In the genomic region with DNA sequence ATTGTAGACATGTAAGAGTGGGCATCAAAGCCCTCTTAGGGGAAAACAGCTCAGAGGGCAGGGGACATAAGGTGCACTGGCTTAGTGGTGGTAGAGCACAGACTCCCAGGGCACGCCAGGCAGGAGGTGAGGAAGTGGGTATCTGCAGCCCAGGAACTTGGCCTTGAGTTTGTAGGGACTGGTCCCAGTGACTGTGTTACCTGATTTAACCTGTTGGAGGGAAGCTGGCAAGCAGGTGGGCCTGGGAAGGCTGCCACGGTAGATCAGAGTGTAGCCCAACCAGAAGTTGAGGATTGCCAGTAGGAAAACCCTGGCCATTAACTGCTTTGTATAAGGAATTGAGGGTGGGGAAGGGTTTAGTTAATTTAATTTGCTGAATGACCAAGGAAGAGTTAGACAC, we compare ENCODE assay signal across 36 cellular contexts.
"Had no signal": no experiment of that assay in that cellular context is flagged by ENCODE, and none has a peak within 500 bp of the region (broad histone marks: within the 10 kb centered on the region; RNA-seq: fewer than 3 reads in every experiment).

No MANE protein-coding gene starts in this region.

- H3K27me3 ChIP-seq: adrenal gland had no signal

- H3K36me3 ChIP-seq: adrenal gland had no signal

- H3K4me3 ChIP-seq: adrenal gland, PC-9 had no signal

- DNase-seq: activated CD4-positive, alpha-beta T cell treated with anti-CD3 and anti-CD28 coated beads for 1 hour; activated CD4-positive, alpha-beta T cell treated with anti-CD3 and anti-CD28 coated beads for 48 hours; activated CD4-positive, alpha-beta T cell treated with anti-CD3 and anti-CD28 coated beads, Interleukin-2, amount 50 U/mL, for 4 hours; activated CD4-positive, CD25-positive, alpha-beta regulatory T cell; activated CD8-positive, alpha-beta memory T cell treated with anti-CD3 and anti-CD28 coated beads, Interleukin-2, amount 50 U/mL, for 4 hours; activated CD8-positive, alpha-beta T cell treated with anti-CD3 and anti-CD28 coated beads, Interleukin-2, amount 10 ng/mL, durations not matched to agents 7 days and 5 days; activated gamma-delta T cell treated with Interleukin-2 at 50 U/mL for 16 hours; activated naive CD4-positive, alpha-beta T cell treated with anti-CD3 and anti-CD28 coated beads for 36 hours; activated T-cell treated with anti-CD3 and anti-CD28 coated beads for 4 hours; activated T-cell treated with anti-CD3 and anti-CD28 coated beads, Interleukin-2, amount 50 U/mL, for 4 hours; adrenal gland; MM.1S; NCI-H1092 treated with DMSO at 0.1 percent for 48 hours; NCI-H1417; NCI-H146; NCI-H187; NCI-H2029 treated with DMSO at 0.1 percent for 48 hours; NCI-H2107; NCI-H2171; NCI-H510A; NCI-H526; NCI-H748 treated with DMSO at 0.1 percent for 48 hours; NK-92 treated with Interleukin-12 subunit alpha and Interleukin-12 subunit beta, amount 100 ng/mL, for 24 hours; PC-9; SIG-M5; T-cell; T-helper 2 cell; T-helper 9 cell had no signal

- ATAC-seq: activated CD8-positive, alpha-beta T cell treated with anti-CD3 and anti-CD28 coated beads, Interleukin-2, amount 10 ng/mL, durations not matched to agents 7 days and 5 days; activated naive CD4-positive, alpha-beta T cell treated with anti-CD3 and anti-CD28 coated beads, Interleukin-2, amount 50 U/mL, for 72 hours; activated T-cell treated with anti-CD3 and anti-CD28 coated beads, Interleukin-2, amount 50 U/mL, for 4 hours; Right ventricle myocardium inferior; SK-N-SH treated with all-trans-retinoic acid at 6 μM for 48 hours; T-cell had no signal

- H3K4me1 ChIP-seq: adrenal gland had no signal

- H2AFZ ChIP-seq: PC-9 had no signal

- H3K9me3 ChIP-seq: adrenal gland had no signal

- H3K27ac ChIP-seq: adrenal gland, KMS-11, PC-9, RWPE1, VCaP had no signal

- H3K4me2 ChIP-seq: KMS-11, PC-9 had no signal

- FAIRE-seq: astrocyte, RCC 7860 had no signal

- H3K9ac ChIP-seq: KMS-11 had no signal
